Comparison of ENCODE assay signal across 20 cellular contexts in the genomic region with DNA sequence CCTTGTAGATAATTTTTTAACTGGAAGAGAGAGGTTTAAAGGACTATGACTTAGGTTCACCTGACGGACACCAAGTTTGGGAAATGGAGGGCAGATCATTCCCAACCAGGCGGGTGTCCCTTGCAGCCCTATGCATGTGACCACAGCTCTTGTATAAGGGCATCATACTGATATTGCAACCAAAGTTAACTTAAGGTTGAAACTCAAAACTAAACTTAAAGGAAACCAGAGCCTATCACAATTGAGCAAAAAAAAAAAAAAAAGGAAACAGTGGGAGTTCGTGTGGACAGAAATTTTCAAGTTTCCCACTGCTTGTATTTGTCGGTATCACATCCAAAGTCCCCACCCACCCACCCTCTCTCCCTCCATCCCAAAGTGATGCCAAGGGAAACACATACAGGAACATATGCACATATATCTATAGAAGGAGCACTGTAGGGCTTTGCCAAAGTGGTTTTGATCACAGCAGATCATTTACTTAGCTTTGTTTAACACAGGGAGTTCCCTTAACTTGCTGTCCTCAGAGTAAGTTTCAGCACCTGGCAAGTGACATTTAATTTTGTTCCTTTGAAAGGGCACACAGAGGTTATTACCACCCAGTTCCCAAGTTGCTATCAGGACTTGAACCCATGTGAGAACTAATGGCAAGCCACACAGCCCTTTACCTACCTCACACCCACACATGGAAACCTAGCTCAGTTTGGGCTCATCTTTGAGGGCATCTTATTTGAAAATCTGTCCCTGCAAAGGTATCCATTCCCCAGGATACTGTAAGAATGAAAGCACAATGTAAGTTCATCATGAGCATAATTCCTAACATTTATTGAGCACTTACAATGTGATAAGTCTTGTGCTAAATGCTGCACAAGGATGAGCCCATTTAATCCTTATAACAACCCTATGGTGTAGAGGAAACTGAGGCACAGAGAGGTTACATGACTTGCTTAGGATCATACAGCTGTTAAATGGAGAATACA.
DNase-seq lines count a peak whose midpoint lies in the region; ATAC-seq and TF ChIP-seq lines count a peak whose summit lies in the region.
"Had no signal": no experiment of that assay in that cellular context is flagged by ENCODE, and none has a peak within 500 bp of the region (broad histone marks: within the 10 kb centered on the region; RNA-seq: fewer than 3 reads in every experiment).

No MANE protein-coding gene starts in this region.

- peaks cover 6% of the 10 kb centered on the region for H3K9me3 Mint-ChIP-seq in activated CD4-positive, alpha-beta T cell treated with anti-CD3 and anti-CD28 coated beads, Interleukin-2, amount 10 ng/mL, durations not matched to agents 24 days and 14 days
- H3K9me3 Mint-ChIP-seq in neural crest cell = peaks cover 7% of the 10 kb centered on the region

- peaks cover 4% of the 10 kb centered on the region for H3K4me1 Mint-ChIP-seq in activated CD4-positive, alpha-beta T cell treated with anti-CD3 and anti-CD28 coated beads, Interleukin-2, amount 10 ng/mL, durations not matched to agents 24 days and 14 days
- H3K4me1 Mint-ChIP-seq in neural crest cell = no peaks in the 10 kb centered on the region

- H3K9me3 ChIP-seq in MM.1S (replicated peaks; ENCODE audit: insufficient read depth, low read length) = no peaks in the 10 kb centered on the region
- H3K9me3 ChIP-seq: gastrocnemius medialis had no signal

- H3K4me3 Mint-ChIP-seq in activated CD4-positive, alpha-beta T cell treated with anti-CD3 and anti-CD28 coated beads, Interleukin-2, amount 10 ng/mL, durations not matched to agents 24 days and 14 days = no peak overlapping the region
- H3K4me3 Mint-ChIP-seq in neural crest cell = no peak overlapping the region
- H3K4me3 Mint-ChIP-seq: activated CD4-positive, alpha-beta memory T cell treated with anti-CD3 and anti-CD28 coated beads for 36 hours had no signal

- H3K4me1 ChIP-seq in MM.1S (ENCODE audit: low read length) = no peaks in the 10 kb centered on the region
- H3K4me1 ChIP-seq: BLaER1, gastrocnemius medialis had no signal

- no peaks in the 10 kb centered on the region for H3K9me2 ChIP-seq in MM.1S (replicated peaks; ENCODE audit: insufficient read depth, low read length)

- peak overlapping the region; percentile 18 for H3K27ac Mint-ChIP-seq in activated CD4-positive, alpha-beta T cell treated with anti-CD3 and anti-CD28 coated beads, Interleukin-2, amount 10 ng/mL, durations not matched to agents 24 days and 14 days
- H3K27ac Mint-ChIP-seq in neural crest cell (ENCODE audit: unreplicated experiment) = peak overlapping the region; percentile 19
- H3K27ac Mint-ChIP-seq: activated CD4-positive, alpha-beta memory T cell treated with anti-CD3 and anti-CD28 coated beads for 36 hours had no signal

- H3K27ac ChIP-seq in MM.1S (ENCODE audit: low read length) = no peak overlapping the region
- H3K27ac ChIP-seq: 22Rv1, BLaER1, gastrocnemius medialis had no signal

- H3K9ac ChIP-seq in MM.1S (ENCODE audit: low read length) = no peak overlapping the region
- H3K9ac ChIP-seq: BLaER1 had no signal

- no peaks in the 10 kb centered on the region for H3K36me3 ChIP-seq in MM.1S (replicated peaks; ENCODE audit: insufficient read depth, low read length)
- H3K36me3 ChIP-seq: BLaER1, gastrocnemius medialis had no signal

- H4K20me1 ChIP-seq in MM.1S (ENCODE audit: insufficient read depth, low read length) = no peaks in the 10 kb centered on the region
- H4K20me1 ChIP-seq: BLaER1 had no signal

- no peak overlapping the region for H2AFZ ChIP-seq in MM.1S (ENCODE audit: low read length)

- H3K27me3 Mint-ChIP-seq in activated CD4-positive, alpha-beta T cell treated with anti-CD3 and anti-CD28 coated beads, Interleukin-2, amount 10 ng/mL, durations not matched to agents 24 days and 14 days = no peaks in the 10 kb centered on the region
- H3K27me3 Mint-ChIP-seq in neural crest cell (ENCODE audit: low read depth) = no peaks in the 10 kb centered on the region

- no peak overlapping the region for H3K4me3 ChIP-seq in MM.1S (ENCODE audit: low read length)
- H3K4me3 ChIP-seq: BLaER1, gastrocnemius medialis had no signal

- no peaks in the 10 kb centered on the region for H3K79me2 ChIP-seq in MM.1S (ENCODE audit: low read length)

- no peaks in the 10 kb centered on the region for H3K36me3 Mint-ChIP-seq in activated CD4-positive, alpha-beta T cell treated with anti-CD3 and anti-CD28 coated beads, Interleukin-2, amount 10 ng/mL, durations not matched to agents 24 days and 14 days (ENCODE audit: low read depth)
- H3K36me3 Mint-ChIP-seq in neural crest cell (ENCODE audit: low read depth) = peaks cover 15% of the 10 kb centered on the region

- TF ChIP-seq CTCF in neural crest cell (conservative IDR thresholded peaks at IDR 0.05) (no peak), MM.1S (IDR thresholded peaks at IDR 0.05; ENCODE audit: low read length) (no peak)

- intact Hi-C loops in activated CD4-positive, alpha-beta T cell treated with anti-CD3 and anti-CD28 coated beads, Interleukin-2, amount 10 ng/mL, durations not matched to agents 24 days and 14 days (cut with micrococcal nuclease) = no loop called here
- intact Hi-C loops in left cardiac atrium (cut with DNase I) = no loop called here

- ATAC-seq in GM21528 (IDR thresholded peaks at IDR 0.05; ENCODE audit: low FRiP score, unreplicated experiment) (peak; percentile 61), HG02981 (IDR thresholded peaks at IDR 0.05; ENCODE audit: unreplicated experiment) (peak; percentile 60), left cardiac atrium (no peak)
- ATAC-seq: gastrocnemius medialis, left ventricle myocardium superior had no signal

- no peak overlapping the region for H3K4me2 ChIP-seq in MM.1S (ENCODE audit: low read depth, low read length)
- H3K4me2 ChIP-seq: BLaER1 had no signal

- no peaks in the 10 kb centered on the region for H3F3A ChIP-seq in MM.1S (ENCODE audit: insufficient read depth, low read length)

- no peak for DNase-seq in activated CD4-positive, alpha-beta T cell treated with anti-CD3 and anti-CD28 coated beads, Interleukin-2, amount 10 ng/mL, durations not matched to agents 24 days and 14 days
- no peak for DNase-seq in activated CD4-positive, alpha-beta T cell treated with anti-CD3 and anti-CD28 coated beads, Interleukin-2, amount 50 U/mL, for 4 hours
- DNase-seq in neural crest cell (ENCODE audit: low read depth, low spot score) (no peak), MM.1S (no peak), left cardiac atrium (no peak), NCI-H1092 (lab: John Stamatoyannopoulos, UW) (no peak)
- DNase-seq: activated CD4-positive, alpha-beta memory T cell treated with anti-CD3 and anti-CD28 coated beads for 36 hours; aorta; DMS53; gastrocnemius medialis; left ventricle myocardium superior; NCI-H187 treated with DMSO at 0.1 percent for 48 hours; NCI-H524 treated with DMSO at 0.1 percent for 48 hours; posterior cingulate gyrus; stimulated activated CD4-positive, alpha-beta T cell treated with anti-CD3 and anti-CD28 coated beads, Interleukin-4, amount 100 ng/mL, for 4 hours; trophoblast cell had no signal

- no peaks in the 10 kb centered on the region for H3K27me3 ChIP-seq in MM.1S (replicated peaks; ENCODE audit: insufficient read depth, low read length)
- H3K27me3 ChIP-seq: BLaER1, gastrocnemius medialis had no signal

Comparison
In these comparisons a context has a peak if more than half of its experiments do, and no peak if none do; other contexts are left out.
1. ATAC-seq: peak in GM21528 (single experiment) and HG02981 (single experiment); none in left cardiac atrium (0 of 2).